ENCODE assay signal across 30 cellular contexts in the genomic region with DNA sequence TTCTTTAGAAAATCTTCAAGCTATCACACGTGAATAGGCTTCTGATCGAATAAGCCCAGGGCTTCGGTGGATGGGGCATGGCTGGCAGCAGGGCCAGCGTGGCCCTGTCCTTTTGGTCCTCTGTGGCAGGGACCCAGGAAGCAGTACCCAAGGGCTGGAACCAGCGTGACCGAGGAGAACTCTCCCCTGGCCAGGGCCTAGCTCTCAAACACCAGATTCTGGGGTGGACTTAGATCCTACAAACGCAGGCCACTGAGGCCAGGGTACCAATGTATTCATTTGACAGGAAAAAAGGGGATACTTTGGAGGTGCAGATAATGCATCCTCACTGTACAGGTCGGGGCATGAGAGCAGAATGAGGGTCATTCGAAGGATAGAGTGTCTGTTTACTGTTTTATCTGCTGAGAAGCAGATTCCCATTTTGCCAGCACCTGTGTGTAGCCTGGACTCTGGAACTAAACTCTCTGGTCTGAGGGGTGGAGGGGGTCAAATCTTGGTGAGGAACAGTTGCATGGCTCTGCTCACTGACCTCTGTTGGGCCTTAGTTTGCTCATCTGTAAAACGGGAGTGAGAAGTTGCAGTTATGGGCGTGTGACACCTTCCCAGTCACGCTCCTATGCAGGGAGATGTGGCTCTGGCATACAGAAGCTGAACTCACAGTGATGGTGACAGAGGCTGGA. TPM values are rescaled to one million over a fixed set of nuclear protein-coding genes. Genes with fewer than 3 reads are reported as not detected.
A peak's percentile ranks its signal among the peaks of the same experiment; 100 is the strongest.
DNase-seq lines count a peak whose midpoint lies in the region; ATAC-seq and TF ChIP-seq lines count a peak whose summit lies in the region.
"Had no signal": no experiment of that assay in that cellular context is flagged by ENCODE, and none has a peak within 500 bp of the region (broad histone marks: within the 10 kb centered on the region; RNA-seq: fewer than 3 reads in every experiment).

No MANE protein-coding gene starts in this region.

- H3K36me3 ChIP-seq in right lobe of liver, result no peaks in the 10 kb centered on the region
- peaks cover 2 to 4% of the 10 kb centered on the region in 2 experiments for H3K36me3 ChIP-seq in trophoblast cell (ENCODE audit: control insufficient read depth in 1 of 2, insufficient read depth in 2 of 2, low read length in 2 of 2)
- H3K36me3 ChIP-seq in gastroesophageal sphincter, result no peaks in the 10 kb centered on the region
- H3K36me3 ChIP-seq: neutrophil, uterus had no signal

- ATAC-seq in WTC11, result no peak
- ATAC-seq in right lobe of liver, result no peak
- no peak for ATAC-seq in gastroesophageal sphincter
- ATAC-seq: activated CD4-positive, CD25-positive, alpha-beta regulatory T cell treated with anti-CD3 and anti-CD28 coated beads, Interleukin-2, amount 50 U/mL, for 24 hours; activated CD8-positive, alpha-beta memory T cell treated with anti-CD3 and anti-CD28 coated beads, Interleukin-2, amount 10 ng/mL, durations not matched to agents 7 days and 5 days; activated T-cell treated with anti-CD3 and anti-CD28 coated beads, Interleukin-2, amount 50 U/mL, for 4 hours; stimulated activated effector memory CD8-positive, alpha-beta T cell treated with anti-CD3 and anti-CD28 coated beads, Interleukin-12 subunit alpha, Interleukin-12 subunit beta, amount 100 ng/mL, for 72 hours had no signal

- TF ChIP-seq POLR2A in right lobe of liver (IDR thresholded peaks at IDR 0.05) (no peak), gastroesophageal sphincter (IDR thresholded peaks at IDR 0.05) (no peak)

- H2AFZ ChIP-seq in trophoblast cell (ENCODE audit: insufficient read depth, low read length, poor library complexity), result no peak overlapping the region

- no peak overlapping the region for H2BK5ac ChIP-seq in trophoblast cell (ENCODE audit: low read depth, low read length, poor library complexity)

- no peak overlapping the region for H2BK12ac ChIP-seq in trophoblast cell (ENCODE audit: low read length)

- H3K4ac ChIP-seq in trophoblast cell (ENCODE audit: low read depth, low read length), result peak overlapping the region; percentile 0

- H3K14ac ChIP-seq in trophoblast cell (ENCODE audit: low read length), result no peak overlapping the region

- no peaks in the 10 kb centered on the region for H3K27me3 Mint-ChIP-seq in WTC11 (ENCODE audit: low read depth)
- H3K27me3 Mint-ChIP-seq: activated CD8-positive, alpha-beta memory T cell treated with anti-CD3 and anti-CD28 coated beads, Interleukin-2, amount 10 ng/mL, durations not matched to agents 7 days and 5 days; CD4-positive, alpha-beta memory T cell had no signal

- peaks cover 6% of the 10 kb centered on the region; the same call in 1 of the 2 replicates for H3K9me3 Mint-ChIP-seq in WTC11
- H3K9me3 Mint-ChIP-seq: activated T-cell treated with anti-CD3 and anti-CD28 coated beads, Interleukin-2, amount 50 U/mL, for 4 hours; stimulated activated effector memory CD8-positive, alpha-beta T cell treated with anti-CD3 and anti-CD28 coated beads, Interleukin-12 subunit alpha, Interleukin-12 subunit beta, amount 100 ng/mL, for 72 hours had no signal

- H3K27ac Mint-ChIP-seq in WTC11, result peak overlapping the region; percentile 64; the same call in 1 of the 2 replicates
- H3K27ac Mint-ChIP-seq: activated CD8-positive, alpha-beta memory T cell treated with anti-CD3 and anti-CD28 coated beads, Interleukin-2, amount 10 ng/mL, durations not matched to agents 7 days and 5 days; CD4-positive, alpha-beta memory T cell; stimulated activated effector memory CD8-positive, alpha-beta T cell treated with anti-CD3 and anti-CD28 coated beads, Interleukin-12 subunit alpha, Interleukin-12 subunit beta, amount 100 ng/mL, for 72 hours had no signal

- peaks cover 15% of the 10 kb centered on the region for H3K79me2 ChIP-seq in trophoblast cell (ENCODE audit: control insufficient read depth, insufficient read depth, low read length, poor library complexity)

- WGBS in right lobe of liver (ENCODE audit: insufficient coverage, low coverage, low lambda C conversion rate, missing lambda C conversion rate), result 38% methylated on average over 6 of the region's 12 CpGs
- no CpG with 5 or more reads among the region's 12 CpGs for WGBS in trophoblast cell (ENCODE audit: extremely low coverage, insufficient coverage, insufficient read length)
- WGBS in gastroesophageal sphincter (ENCODE audit: low coverage in 1 of 2), 2 donors, result 63 to 69% methylated on average over 3 to 5 of the region's 12 CpGs

- H3K36me3 Mint-ChIP-seq in WTC11, result peaks cover 15% of the 10 kb centered on the region
- H3K36me3 Mint-ChIP-seq: activated CD8-positive, alpha-beta memory T cell treated with anti-CD3 and anti-CD28 coated beads, Interleukin-2, amount 10 ng/mL, durations not matched to agents 7 days and 5 days; CD4-positive, alpha-beta memory T cell; stimulated activated effector memory CD8-positive, alpha-beta T cell treated with anti-CD3 and anti-CD28 coated beads, Interleukin-12 subunit alpha, Interleukin-12 subunit beta, amount 100 ng/mL, for 72 hours had no signal

- no peak overlapping the region for H4K8ac ChIP-seq in trophoblast cell (ENCODE audit: low read depth, low read length)

- DNase-seq in WTC11 (ENCODE audit: low spot score) (no peak), right lobe of liver (no peak), trophoblast cell (no peak), COR-L47 (lab: John Stamatoyannopoulos, UW) (no peak), midbrain (lab: John Stamatoyannopoulos, UW) (no peak)
- DNase-seq in stimulated activated CD4-positive, alpha-beta T cell treated with anti-CD3 and anti-CD28 coated beads, Interleukin-4, amount 100 ng/mL, for 4 hours, result no peak
- DNase-seq: activated CD4-positive, alpha-beta T cell treated with anti-CD3 and anti-CD28 coated beads, Interleukin-2, amount 50 U/mL, for 4 hours; activated CD8-positive, alpha-beta memory T cell treated with anti-CD3 and anti-CD28 coated beads, Interleukin-2, amount 10 ng/mL, durations not matched to agents 7 days and 5 days; activated T-cell treated with anti-CD3 and anti-CD28 coated beads, Interleukin-2, amount 50 U/mL, for 4 hours; CD4-positive, alpha-beta memory T cell; dorsolateral prefrontal cortex; esophagus squamous epithelium; foreskin melanocyte; GOT3; KBM-7; MG63; NCI-H2029 treated with DMSO at 0.1 percent for 48 hours; NCI-H524 treated with DMSO at 0.1 percent for 48 hours; OCI-M1; SHP77; stimulated activated CD4-positive, alpha-beta T cell treated with anti-CD3 and anti-CD28 coated beads, Interleukin-15, amount 100 ng/mL, for 24 hours; T-helper 2 cell; uterus had no signal

- H3K4me1 ChIP-seq in right lobe of liver (peaks cover 0 to 80% (median 34%) of the 10 kb centered on the region in 4 donors), trophoblast cell (ENCODE audit: control insufficient read depth in 1 of 2, insufficient read depth in 2 of 2, low read length in 2 of 2) (peaks cover 38 to 52% of the 10 kb centered on the region in 2 experiments), gastroesophageal sphincter (peaks cover 0 to 55% (median 10%) of the 10 kb centered on the region in 3 donors)

- TF ChIP-seq EP300 in gastroesophageal sphincter (IDR thresholded peaks at IDR 0.05), result no peak

- H3K27ac ChIP-seq in C4-2B (peak overlapping the region; percentile 2; the same call in 1 of the 2 replicates), right lobe of liver (peak overlapping the region in 2 of 3 donors; percentile 89 to 93), trophoblast cell (ENCODE audit: low read depth, low read length) (no peak overlapping the region), gastroesophageal sphincter (no peak overlapping the region)
- H3K27ac ChIP-seq: esophagus squamous epithelium, neutrophil, suprapubic skin had no signal

- H4K91ac ChIP-seq in trophoblast cell (ENCODE audit: low read depth, low read length), result no peak overlapping the region

- H3K4me1 Mint-ChIP-seq in WTC11, result peaks cover 76% of the 10 kb centered on the region
- H3K4me1 Mint-ChIP-seq: activated CD8-positive, alpha-beta memory T cell treated with anti-CD3 and anti-CD28 coated beads, Interleukin-2, amount 10 ng/mL, durations not matched to agents 7 days and 5 days; CD4-positive, alpha-beta memory T cell; stimulated activated effector memory CD8-positive, alpha-beta T cell treated with anti-CD3 and anti-CD28 coated beads, Interleukin-12 subunit alpha, Interleukin-12 subunit beta, amount 100 ng/mL, for 72 hours had no signal

- no peak overlapping the region for H3K4me3 Mint-ChIP-seq in WTC11
- H3K4me3 Mint-ChIP-seq: activated CD8-positive, alpha-beta memory T cell treated with anti-CD3 and anti-CD28 coated beads, Interleukin-2, amount 10 ng/mL, durations not matched to agents 7 days and 5 days; activated T-cell treated with anti-CD3 and anti-CD28 coated beads, Interleukin-2, amount 50 U/mL, for 4 hours; CD4-positive, alpha-beta memory T cell; stimulated activated effector memory CD8-positive, alpha-beta T cell treated with anti-CD3 and anti-CD28 coated beads, Interleukin-12 subunit alpha, Interleukin-12 subunit beta, amount 100 ng/mL, for 72 hours had no signal

- H3K4me3 ChIP-seq in right lobe of liver (no peak overlapping the region), trophoblast cell (ENCODE audit: low read depth, low read length) (no peak overlapping the region), gastroesophageal sphincter (no peak overlapping the region)
- H3K4me3 ChIP-seq: dorsolateral prefrontal cortex, esophagus squamous epithelium, lung, MG63, suprapubic skin, uterus had no signal

- TF ChIP-seq CTCF in C4-2B (conservative IDR thresholded peaks at IDR 0.05) (no peak), WTC11 (IDR thresholded peaks at IDR 0.05) (no peak), right lobe of liver (IDR thresholded peaks at IDR 0.05) (no peak), gastroesophageal sphincter (IDR thresholded peaks at IDR 0.05) (no peak)

- H3K9me3 ChIP-seq in right lobe of liver (no peaks in the 10 kb centered on the region), trophoblast cell (ENCODE audit: insufficient read depth, low read depth, low read length) (no peaks in the 10 kb centered on the region), gastroesophageal sphincter (no peaks in the 10 kb centered on the region)
- H3K9me3 ChIP-seq: esophagus squamous epithelium, MG63, neutrophil, suprapubic skin, uterus had no signal

- POLR2A ChIA-PET in WTC11 (lab: Charles Lee), result no interaction called here

- H3K79me1 ChIP-seq in trophoblast cell (ENCODE audit: low read length), result peaks cover 6% of the 10 kb centered on the region

- H3K23ac ChIP-seq in trophoblast cell (ENCODE audit: low read length), result no peak overlapping the region

- H3K4me2 ChIP-seq in trophoblast cell (ENCODE audit: low read length), result no peak overlapping the region

- no peak overlapping the region for H3K18ac ChIP-seq in trophoblast cell (ENCODE audit: low read length)

- no peak overlapping the region for H2BK120ac ChIP-seq in trophoblast cell (ENCODE audit: insufficient read depth, low read length, poor library complexity)

- CTCF ChIA-PET in WTC11 (lab: Charles Lee), result no interaction called here

- no peaks in the 10 kb centered on the region for H3K27me3 ChIP-seq in right lobe of liver
- no peaks in the 10 kb centered on the region for H3K27me3 ChIP-seq in trophoblast cell (ENCODE audit: insufficient read depth, low read length)
- no peaks in the 10 kb centered on the region for H3K27me3 ChIP-seq in gastroesophageal sphincter
- H3K27me3 ChIP-seq: dorsolateral prefrontal cortex, esophagus squamous epithelium, MG63, neutrophil, suprapubic skin, uterus had no signal

- H3K9ac ChIP-seq in trophoblast cell (ENCODE audit: low read length), result no peak overlapping the region

- no peak overlapping the region for H2AK5ac ChIP-seq in trophoblast cell (ENCODE audit: low read length)

- intact Hi-C loops in right lobe of liver (cut with DNase I), result no loop called here

- no peak overlapping the region for H4K12ac ChIP-seq in trophoblast cell (ENCODE audit: low read depth, low read length)

RNA-seq across cellular contexts. Expression of a gene that starts 51.4 kb away (rescaled TPM):
- total RNA-seq in WTC11 (2021), result 31.1 to 44.4 TPM (median 32.6 TPM) in 3 replicates
- 10 to 100 TPM; 18.8 to 30.4 (median 26.3) TPM for total RNA-seq in right lobe of liver
- polyA plus RNA-seq in trophoblast cell (2013), result 35.4 and 36.3 TPM in 2 replicates
- total RNA-seq in gastroesophageal sphincter, result 10 to 100 TPM; 29.3 to 63.0 (median 42.9) TPM
- polyA plus RNA-seq: CD4-positive, alpha-beta memory T cell had no signal

Comparison
In these comparisons a context has a peak if more than half of its experiments do, and no peak if none do; other contexts are left out.
1. H3K27ac ChIP-seq: peak in C4-2B (single experiment) and right lobe of liver (2 of 3); none in trophoblast cell (single experiment) and gastroesophageal sphincter (0 of 4).